10 cellular contexts compared by ENCODE assay signal in the genomic region with DNA sequence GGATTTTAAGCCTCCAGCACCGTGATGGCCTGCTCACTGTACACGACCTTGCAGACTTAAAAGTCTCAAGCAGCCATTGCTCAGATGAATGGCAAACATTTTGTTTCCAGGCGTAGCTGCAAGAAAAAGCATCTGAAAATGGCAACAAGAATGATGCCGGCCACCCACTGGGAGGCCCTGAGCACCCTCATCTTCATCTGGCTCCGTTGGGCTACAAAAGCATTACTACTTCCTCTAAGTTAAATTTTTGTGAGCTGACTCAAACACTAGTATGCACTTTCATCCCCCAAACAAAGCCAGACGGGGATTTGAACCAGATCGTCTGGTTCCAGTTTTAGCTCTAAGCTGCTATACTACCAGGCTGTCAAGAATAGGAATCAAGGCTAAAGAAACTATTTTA.
DNase-seq lines count a peak whose midpoint lies in the region; ATAC-seq and TF ChIP-seq lines count a peak whose summit lies in the region.
"Had no signal": no experiment of that assay in that cellular context is flagged by ENCODE, and none has a peak within 500 bp of the region (broad histone marks: within the 10 kb centered on the region; RNA-seq: fewer than 3 reads in every experiment).

No MANE protein-coding gene starts in this region.

- no peak overlapping the region for H2AFZ ChIP-seq in GM23338

- no peaks in the 10 kb centered on the region for H3K27me3 Mint-ChIP-seq in GM23338 (ENCODE audit: insufficient read depth, low read depth, poor library complexity)

- ATAC-seq in GM23338 = no peak

- H3K4me1 Mint-ChIP-seq in GM23338 = peaks cover 39% of the 10 kb centered on the region

- no peaks in the 10 kb centered on the region for H3F3A ChIP-seq in GM23338 (replicated peaks; ENCODE audit: low read depth)

- no peak for TF ChIP-seq CTCF in GM23338 (conservative IDR thresholded peaks at IDR 0.05; ENCODE audit: low read depth in 2 of 2)

- H3K79me2 ChIP-seq in GM23338 (replicated peaks; ENCODE audit: insufficient read depth) = no peaks in the 10 kb centered on the region

- no peaks in the 10 kb centered on the region for H3K36me3 Mint-ChIP-seq in GM23338 (ENCODE audit: low read depth)

- H3K27ac ChIP-seq in GM23338 (ENCODE audit: low read depth) (no peak overlapping the region), SJSA1 (peak overlapping the region; percentile 66)
- H3K27ac ChIP-seq: adrenal gland had no signal

- no peaks in the 10 kb centered on the region for H3K36me3 ChIP-seq in GM23338 (ENCODE audit: insufficient read depth)
- H3K36me3 ChIP-seq in SJSA1 = no peaks in the 10 kb centered on the region
- H3K36me3 ChIP-seq: adrenal gland had no signal

- H3K4me1 ChIP-seq in GM23338 (ENCODE audit: insufficient read depth) (peaks cover 39% of the 10 kb centered on the region), SJSA1 (replicated peaks) (peaks cover 38% of the 10 kb centered on the region)
- H3K4me1 ChIP-seq: adrenal gland had no signal

- no peaks in the 10 kb centered on the region for H3K9me3 Mint-ChIP-seq in GM23338

- H4K20me1 ChIP-seq in GM23338 (replicated peaks; ENCODE audit: insufficient read depth) = no peaks in the 10 kb centered on the region

- H3K4me3 ChIP-seq in GM23338 = no peak overlapping the region
- no peak overlapping the region for H3K4me3 ChIP-seq in SJSA1
- H3K4me3 ChIP-seq: adrenal gland had no signal

- peak overlapping the region; percentile 61; the same call in 1 of the 2 replicates for H3K4me2 ChIP-seq in GM23338

- H3K4me3 Mint-ChIP-seq in GM23338 = no peak overlapping the region

- DNase-seq in GM23338 (ENCODE audit: low spot score) (peak; percentile 37), SJSA1 (ENCODE audit: low read depth in 1 of 2, low spot score in 2 of 2) (peak; percentile 85 to 86), fibroblast of the conjunctiva (ENCODE audit: low read depth) (peak; percentile 6), smooth muscle cell of the brain vasculature (ENCODE audit: low read depth, low spot score) (peak; percentile 43), NCI-H526 treated with DMSO at 0.1 percent for 48 hours (lab: John Stamatoyannopoulos, UW) (no peak), Kasumi-1 (lab: John Stamatoyannopoulos, UW) (no peak), OCI-M1 (lab: John Stamatoyannopoulos, UW) (no peak)
- DNase-seq: activated CD8-positive, alpha-beta memory T cell treated with anti-CD3 and anti-CD28 coated beads, Interleukin-2, amount 50 U/mL, for 4 hours; adrenal gland; NCI-H2227 treated with DMSO at 0.1 percent for 48 hours had no signal

- H3K27ac Mint-ChIP-seq in GM23338 = no peak overlapping the region

- 0 out of 2 replicates have a peak, but pooled peaks cover 2% of the 10 kb centered on the region for H3K9me2 ChIP-seq in GM23338 (ENCODE audit: insufficient read depth)

- H3K27me3 ChIP-seq in GM23338 (ENCODE audit: insufficient read depth) (no peaks in the 10 kb centered on the region), SJSA1 (replicated peaks) (no peaks in the 10 kb centered on the region)
- H3K27me3 ChIP-seq: adrenal gland had no signal

- peaks cover 7% of the 10 kb centered on the region; the same call in 1 of the 2 replicates for H3K9me3 ChIP-seq in SJSA1 (replicated peaks)

TF ChIP-seq in GM23338, 12 proteins besides CTCF, POLR2A, EP300 and RAD21:
- TF ChIP-seq CREB1 (CRISPR knock-in tag; IDR thresholded peaks at IDR 0.05; ENCODE audit: low read depth) (no peak), JUNB (IDR thresholded peaks at IDR 0.05; ENCODE audit: unreplicated experiment) (no peak), EZH2phosphoT487 (IDR thresholded peaks at IDR 0.05; ENCODE audit: unreplicated experiment) (no peak), STAT1 (IDR thresholded peaks at IDR 0.05; ENCODE audit: unreplicated experiment) (no peak)

Comparison
In these comparisons a context has a peak if more than half of its experiments do, and no peak if none do; other contexts are left out.
1. DNase-seq: peak in GM23338 (single experiment), SJSA1 (2 of 2), fibroblast of the conjunctiva (single experiment) and smooth muscle cell of the brain vasculature (single experiment); none in NCI-H526 treated with DMSO at 0.1 percent for 48 hours (single experiment), Kasumi-1 (0 of 2) and OCI-M1 (single experiment).